ENCODE assay signal across 8 cellular contexts in the genomic region with DNA sequence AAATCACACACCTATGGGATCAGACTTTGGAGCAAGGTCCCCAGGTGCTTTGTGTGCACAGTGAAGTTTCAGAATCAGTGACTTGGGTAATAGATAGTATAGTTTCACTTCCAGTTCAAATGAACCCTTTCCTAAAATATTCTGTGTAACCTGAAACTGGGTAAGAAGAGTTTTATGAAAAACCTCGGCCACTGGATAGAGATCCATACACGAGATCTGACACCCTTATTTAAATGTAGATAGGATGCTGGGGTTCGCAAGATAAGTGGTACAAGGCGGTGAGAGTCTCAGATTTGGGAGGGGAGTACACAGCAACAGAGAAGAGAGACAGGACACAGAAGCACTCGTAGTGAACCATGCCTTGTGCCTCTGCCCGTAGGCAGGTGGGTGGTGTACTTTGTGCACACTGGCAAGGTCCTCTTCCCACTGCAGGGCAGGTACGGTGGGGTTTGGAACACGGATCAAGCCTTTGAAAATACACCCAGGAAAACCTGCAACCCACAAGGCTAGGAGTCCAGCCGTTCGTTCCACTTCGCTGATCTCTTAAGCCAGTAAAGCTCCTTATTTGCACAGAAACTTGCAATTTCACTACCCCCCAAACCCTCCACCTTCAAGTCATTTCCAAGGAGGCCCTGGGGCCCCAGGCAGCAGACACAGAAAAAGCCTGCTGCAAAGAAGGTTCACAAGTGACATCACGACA.
A peak's percentile ranks its signal among the peaks of the same experiment; 100 is the strongest.
DNase-seq lines count a peak whose midpoint lies in the region; ATAC-seq and TF ChIP-seq lines count a peak whose summit lies in the region.

No MANE protein-coding gene starts in this region.

- H2BK12ac ChIP-seq in mesenchymal stem cell (ENCODE audit: low read length in 2 of 2) = no peak overlapping the region

- no peak overlapping the region for H2BK15ac ChIP-seq in mesenchymal stem cell (ENCODE audit: low read depth, poor library complexity, severe bottlenecking)

- no peak overlapping the region for H3K14ac ChIP-seq in mesenchymal stem cell (ENCODE audit: low read length in 2 of 2)

- TF ChIP-seq CTCF in psoas muscle (IDR thresholded peaks at IDR 0.05) (no peak), prostate gland (IDR thresholded peaks at IDR 0.05) (no peak)

- no peak overlapping the region for H2BK5ac ChIP-seq in mesenchymal stem cell (ENCODE audit: low read depth, low read length, poor library complexity, severe bottlenecking)

- no peak overlapping the region for H2AK5ac ChIP-seq in mesenchymal stem cell (ENCODE audit: low read length, severe bottlenecking)

- H3K4me1 ChIP-seq in mesenchymal stem cell (ENCODE audit: control insufficient read depth, insufficient read depth, low read depth, low read length) = peaks cover 2% of the 10 kb centered on the region
- no peaks in the 10 kb centered on the region for H3K4me1 ChIP-seq in psoas muscle
- no peaks in the 10 kb centered on the region for H3K4me1 ChIP-seq in prostate gland (replicated peaks)

- no peak for DNase-seq in mesenchymal stem cell
- DNase-seq in psoas muscle = no peak
- no peak for DNase-seq in GM03348 (ENCODE audit: low spot score)
- DNase-seq in UCSD-AML1 (lab: John Stamatoyannopoulos, UW; ENCODE audit: unreplicated experiment) = no peak
- no peak for DNase-seq in prostate gland (ENCODE audit: low spot score)

- no peak overlapping the region for H2BK120ac ChIP-seq in mesenchymal stem cell (ENCODE audit: low read depth, low read length)

- H3K23ac ChIP-seq in mesenchymal stem cell (ENCODE audit: low read length in 2 of 2) = no peak overlapping the region

- no peak overlapping the region for H3K18ac ChIP-seq in mesenchymal stem cell (ENCODE audit: low read depth in 1 of 2, low read length in 2 of 2)

- peak overlapping the region; percentile 53 for H4K8ac ChIP-seq in mesenchymal stem cell (ENCODE audit: low read length)

- H3K27ac ChIP-seq in mesenchymal stem cell (ENCODE audit: low read length, poor library complexity, severe bottlenecking) = no peak overlapping the region
- H3K27ac ChIP-seq in psoas muscle = no peak overlapping the region
- no peak overlapping the region for H3K27ac ChIP-seq in prostate gland

- H3K4me2 ChIP-seq in mesenchymal stem cell (ENCODE audit: low read length, poor library complexity, severe bottlenecking) = no peak overlapping the region

- H3K4ac ChIP-seq in mesenchymal stem cell (ENCODE audit: low read depth in 1 of 2, low read length in 2 of 2) = no peak overlapping the region

- H3K36me3 ChIP-seq in mesenchymal stem cell (ENCODE audit: control insufficient read depth in 1 of 2, insufficient read depth in 2 of 2, low read depth in 1 of 2, low read length in 2 of 2) = no peaks in the 10 kb centered on the region
- no peaks in the 10 kb centered on the region for H3K36me3 ChIP-seq in psoas muscle (ENCODE audit: insufficient read depth in 1 of 2, low read depth in 1 of 2)
- H3K36me3 ChIP-seq in prostate gland = no peaks in the 10 kb centered on the region

- peak; percentile 80 for ATAC-seq in GM18868 (IDR thresholded peaks at IDR 0.05; ENCODE audit: unreplicated experiment)
- peak; percentile 89 for ATAC-seq in GM21528 (IDR thresholded peaks at IDR 0.05; ENCODE audit: low FRiP score, unreplicated experiment)
- peak; percentile 81 for ATAC-seq in HG03280 (IDR thresholded peaks at IDR 0.05; ENCODE audit: unreplicated experiment)
- ATAC-seq in psoas muscle = no peak

- H3K4me3 ChIP-seq in mesenchymal stem cell (ENCODE audit: insufficient read depth in 1 of 2, low read depth in 1 of 2, low read length in 2 of 2) = no peak overlapping the region
- H3K4me3 ChIP-seq in psoas muscle = no peak overlapping the region
- H3K4me3 ChIP-seq in prostate gland = no peak overlapping the region

- TF ChIP-seq POLR2A in prostate gland (IDR thresholded peaks at IDR 0.05) = no peak

- H4K91ac ChIP-seq in mesenchymal stem cell (ENCODE audit: low read length) = no peak overlapping the region

- 80% methylated on average over 12 of the region's 12 CpGs for WGBS in mesenchymal stem cell
- 73 to 79% (median 76%) methylated on average over 12 of the region's 12 CpGs for WGBS in psoas muscle, 3 donors
- WGBS in prostate gland = 48% methylated on average over 12 of the region's 12 CpGs

- no peaks in the 10 kb centered on the region for H3K79me1 ChIP-seq in mesenchymal stem cell (replicated peaks; ENCODE audit: low read length, poor library complexity, severe bottlenecking)

- H3K9ac ChIP-seq in mesenchymal stem cell (ENCODE audit: low read length) = no peak overlapping the region

- no peak overlapping the region for H2AFZ ChIP-seq in mesenchymal stem cell (ENCODE audit: low read depth, low read length)

- H3K27me3 ChIP-seq in mesenchymal stem cell (ENCODE audit: control insufficient read depth in 1 of 2, insufficient read depth in 1 of 2, low read length in 2 of 2) = peaks cover 41 to 50% of the 10 kb centered on the region in 2 experiments
- peaks cover 0 to 8% (median 0%) of the 10 kb centered on the region in 3 donors for H3K27me3 ChIP-seq in psoas muscle (ENCODE audit: insufficient read depth in 3 of 3, low read length in 2 of 3)
- no peaks in the 10 kb centered on the region for H3K27me3 ChIP-seq in prostate gland (replicated peaks; ENCODE audit: insufficient read depth)

- intact Hi-C loops in psoas muscle (cut with DNase I) = no loop called here
- intact Hi-C loops in prostate gland (cut with DNase I) = no loop called here

- H3K9me3 ChIP-seq in mesenchymal stem cell (ENCODE audit: control insufficient read depth, low read length) (no peaks in the 10 kb centered on the region), psoas muscle (no peaks in the 10 kb centered on the region), prostate gland (no peaks in the 10 kb centered on the region)

Comparison
In these comparisons a context has a peak if more than half of its experiments do, and no peak if none do; other contexts are left out.
1. ATAC-seq: peak in GM18868 (single experiment), GM21528 (single experiment) and HG03280 (single experiment); none in psoas muscle (0 of 4).